Comparison of ENCODE assay signal across 28 cellular contexts in the genomic region with DNA sequence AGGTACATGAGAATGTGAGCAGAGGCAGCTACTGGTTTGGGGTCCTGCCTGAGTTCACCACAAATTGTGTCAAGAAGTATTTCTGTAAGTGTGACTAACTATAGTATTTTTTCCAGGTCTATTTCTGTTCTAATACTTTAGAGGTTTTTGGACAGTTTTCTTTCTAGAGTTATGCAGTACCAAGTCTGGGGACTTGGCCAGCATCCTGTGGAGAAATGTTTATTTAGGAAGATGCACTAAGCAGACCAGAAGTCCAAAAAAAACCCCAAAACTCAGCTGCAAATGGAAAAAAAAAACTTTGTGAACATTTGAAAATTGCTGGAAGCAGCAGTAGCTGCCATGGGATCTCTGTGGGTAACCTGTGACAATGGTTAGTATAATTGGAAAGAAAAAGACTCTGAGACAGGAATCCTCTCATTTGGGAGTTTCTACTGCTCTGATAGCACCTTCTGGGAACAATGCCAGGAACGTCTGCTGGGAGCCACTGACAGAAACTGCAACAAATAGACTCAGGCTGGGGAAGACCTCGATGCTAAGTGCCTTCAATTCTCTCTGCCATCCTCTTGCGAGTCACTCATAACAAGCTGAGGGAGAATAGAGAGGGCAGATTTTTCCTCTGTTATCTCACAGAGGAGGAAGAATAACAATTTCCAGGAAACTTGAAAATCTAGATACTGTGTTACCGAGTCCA. TPM values are rescaled to one million over a fixed set of nuclear protein-coding genes. Genes with fewer than 3 reads are reported as not detected.
A peak's percentile ranks its signal among the peaks of the same experiment; 100 is the strongest.
DNase-seq lines count a peak whose midpoint lies in the region; ATAC-seq and TF ChIP-seq lines count a peak whose summit lies in the region.
"Had no signal": no experiment of that assay in that cellular context is flagged by ENCODE, and none has a peak within 500 bp of the region (broad histone marks: within the 10 kb centered on the region; RNA-seq: fewer than 3 reads in every experiment).

No MANE protein-coding gene starts in this region.

- H3F3A ChIP-seq in neural progenitor cell (ENCODE audit: low read depth) = no peaks in the 10 kb centered on the region

- H3K4me1 Mint-ChIP-seq in neural progenitor cell = no peaks in the 10 kb centered on the region
- H3K4me1 Mint-ChIP-seq: stimulated activated naive CD8-positive, alpha-beta T cell treated with anti-CD3 and anti-CD28 coated beads, Interleukin-15, amount 100 ng/mL, for 72 hours had no signal

- TF ChIP-seq CTCF in cardiac fibroblast (IDR thresholded peaks at IDR 0.05; ENCODE audit: low read depth, low read length) = no peak
- no peak for TF ChIP-seq CTCF in neural progenitor cell (IDR thresholded peaks at IDR 0.05)

- H3K36me3 Mint-ChIP-seq in neural progenitor cell = no peaks in the 10 kb centered on the region

- peaks cover 11% of the 10 kb centered on the region for H3K4me1 ChIP-seq in neural progenitor cell

- peak overlapping the region; percentile 14 for H2AFZ ChIP-seq in neural progenitor cell (replicated peaks)

- no peaks in the 10 kb centered on the region for H3K36me3 ChIP-seq in neural progenitor cell

- no peaks in the 10 kb centered on the region for H3K27me3 Mint-ChIP-seq in neural progenitor cell (ENCODE audit: insufficient read depth, low read depth)

- H3K4me3 ChIP-seq in cardiac fibroblast (replicated peaks in 1 of 2; ENCODE audit: low read depth in 2 of 2, low read length in 2 of 2) = no peak overlapping the region
- H3K4me3 ChIP-seq in neural progenitor cell = no peak overlapping the region

- ATAC-seq in GM21447 (IDR thresholded peaks at IDR 0.05; ENCODE audit: unreplicated experiment) = no peak
- ATAC-seq: activated T-cell treated with anti-CD3 and anti-CD28 coated beads, Interleukin-2, amount 50 U/mL, for 4 hours; HepG2; stimulated activated naive CD8-positive, alpha-beta T cell treated with anti-CD3 and anti-CD28 coated beads, Interleukin-15, amount 100 ng/mL, for 72 hours had no signal

- no peaks in the 10 kb centered on the region for H3K9me3 ChIP-seq in neural progenitor cell (ENCODE audit: low read depth)

- H3K27me3 ChIP-seq in neural progenitor cell = no peaks in the 10 kb centered on the region

- H3K27ac Mint-ChIP-seq in neural progenitor cell = no peak overlapping the region
- H3K27ac Mint-ChIP-seq: activated naive CD4-positive, alpha-beta T cell treated with anti-CD3 and anti-CD28 coated beads for 36 hours; stimulated activated naive CD8-positive, alpha-beta T cell treated with anti-CD3 and anti-CD28 coated beads, Interleukin-15, amount 100 ng/mL, for 72 hours had no signal

- no peaks in the 10 kb centered on the region for H4K20me1 ChIP-seq in neural progenitor cell (ENCODE audit: low read depth)

- H3K9me3 Mint-ChIP-seq in neural progenitor cell = no peaks in the 10 kb centered on the region
- H3K9me3 Mint-ChIP-seq: activated naive CD4-positive, alpha-beta T cell treated with anti-CD3 and anti-CD28 coated beads for 36 hours had no signal

- H3K27ac ChIP-seq in neural progenitor cell = no peak overlapping the region
- H3K27ac ChIP-seq: 22Rv1 had no signal

- no peak overlapping the region for H3K4me2 ChIP-seq in neural progenitor cell

- no peaks in the 10 kb centered on the region for H3K79me2 ChIP-seq in neural progenitor cell (ENCODE audit: low read depth)

- H3K9ac ChIP-seq in neural progenitor cell = no peak overlapping the region

- DNase-seq in DMS53 (lab: John Stamatoyannopoulos, UW) (peak; percentile 25), DMS53 treated with DMSO at 0.1 percent for 48 hours (lab: John Stamatoyannopoulos, UW; ENCODE audit: unreplicated experiment) (no peak), NCI-H1105 treated with DMSO at 0.1 percent for 48 hours (lab: John Stamatoyannopoulos, UW) (peak; percentile 93), cardiac fibroblast (ENCODE audit: low read depth in 2 of 2) (peak; percentile 5 to 12), neural progenitor cell (ENCODE audit: low spot score) (peak; percentile 25), hepatic stellate cell (ENCODE audit: low spot score) (no peak), NCI-H128 (lab: John Stamatoyannopoulos, UW; ENCODE audit: unreplicated experiment) (no peak)
- DNase-seq: activated CD8-positive, alpha-beta memory T cell treated with anti-CD3 and anti-CD28 coated beads for 24 hours; activated naive CD4-positive, alpha-beta T cell treated with anti-CD3 and anti-CD28 coated beads for 36 hours; activated T-cell treated with anti-CD3 and anti-CD28 coated beads, Interleukin-2, amount 50 U/mL, for 4 hours; amygdala; cerebellar nuclear complex; DND-41; effector CD4-positive, alpha-beta T cell; islet precursor cell; NCI-H1436; NCI-H748 treated with DMSO at 0.1 percent for 48 hours; retina; stimulated activated CD4-positive, alpha-beta T cell treated with anti-CD3 and anti-CD28 coated beads, Interleukin-12 subunit alpha, Interleukin-12 subunit beta, amount 100 ng/mL, for 4 hours; stimulated activated naive CD8-positive, alpha-beta T cell treated with anti-CD3 and anti-CD28 coated beads, Interleukin-15, amount 100 ng/mL, for 72 hours; trophoblast cell had no signal

- no peak overlapping the region for H3K4me3 Mint-ChIP-seq in neural progenitor cell
- H3K4me3 Mint-ChIP-seq: activated naive CD4-positive, alpha-beta T cell treated with anti-CD3 and anti-CD28 coated beads for 36 hours; activated T-cell treated with anti-CD3 and anti-CD28 coated beads, Interleukin-2, amount 50 U/mL, for 4 hours; stimulated activated naive CD8-positive, alpha-beta T cell treated with anti-CD3 and anti-CD28 coated beads, Interleukin-15, amount 100 ng/mL, for 72 hours had no signal

RNA-seq across cellular contexts. Expression of gene OR10R2, which starts 37.6 kb away (rescaled TPM):
- not detected in 2 replicates for total RNA-seq in neural progenitor cell (ENCODE audit: low replicate concordance)
- total RNA-seq: activated naive CD4-positive, alpha-beta T cell treated with anti-CD3 and anti-CD28 coated beads for 36 hours; activated T-cell treated with anti-CD3 and anti-CD28 coated beads, Interleukin-2, amount 50 U/mL, for 4 hours; frontal cortex; HepG2; lung microvascular endothelial cell; OCI-LY7; omental fat pad had no signal

RNA-seq across cellular contexts. Expression of gene OR6Y1, which starts 44.6 kb away (rescaled TPM):
- not detected in 2 replicates for total RNA-seq in neural progenitor cell (ENCODE audit: low replicate concordance)
- total RNA-seq: activated naive CD4-positive, alpha-beta T cell treated with anti-CD3 and anti-CD28 coated beads for 36 hours; activated T-cell treated with anti-CD3 and anti-CD28 coated beads, Interleukin-2, amount 50 U/mL, for 4 hours; frontal cortex; HepG2; lung microvascular endothelial cell; OCI-LY7; omental fat pad had no signal

RNA-seq across cellular contexts. Expression of gene OR10K1, which starts 48.0 kb away (rescaled TPM):
- 0.06 TPM in 1 of 2 replicates, not detected in the other for total RNA-seq in neural progenitor cell (ENCODE audit: low replicate concordance)
- total RNA-seq: activated naive CD4-positive, alpha-beta T cell treated with anti-CD3 and anti-CD28 coated beads for 36 hours; activated T-cell treated with anti-CD3 and anti-CD28 coated beads, Interleukin-2, amount 50 U/mL, for 4 hours; frontal cortex; HepG2; lung microvascular endothelial cell; OCI-LY7; omental fat pad had no signal

Comparison
In these comparisons a context has a peak if more than half of its experiments do, and no peak if none do; other contexts are left out.
1. DNase-seq: peak in DMS53 (single experiment), NCI-H1105 treated with DMSO at 0.1 percent for 48 hours (single experiment), cardiac fibroblast (2 of 2) and neural progenitor cell (single experiment); none in DMS53 treated with DMSO at 0.1 percent for 48 hours (single experiment), hepatic stellate cell (single experiment) and NCI-H128 (single experiment).